ENCODE assay signal across 20 cellular contexts in the genomic region with DNA sequence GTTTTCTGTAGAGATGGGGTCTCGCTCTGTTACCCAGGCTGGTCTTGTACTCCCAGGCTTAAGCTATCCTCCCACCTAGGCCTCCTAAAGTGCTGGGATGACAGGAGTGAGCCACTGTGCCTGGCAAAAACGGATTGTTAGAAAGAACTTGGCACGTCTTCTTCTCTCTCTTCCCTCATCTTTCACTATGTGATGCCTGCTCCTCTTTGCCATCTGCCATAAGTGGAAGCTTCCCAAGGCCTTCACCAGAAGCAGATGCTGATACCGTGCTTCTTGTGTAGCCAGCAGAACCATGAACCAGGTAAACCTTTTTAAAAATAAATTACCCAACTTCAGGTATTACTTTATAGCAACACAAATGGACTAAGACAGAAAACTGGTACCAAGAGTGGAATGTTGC. TPM values are rescaled to one million over a fixed set of nuclear protein-coding genes. Genes with fewer than 3 reads are reported as not detected.
DNase-seq lines count a peak whose midpoint lies in the region; ATAC-seq, FAIRE-seq and TF ChIP-seq lines count a peak whose summit lies in the region.
"Had no signal": no experiment of that assay in that cellular context is flagged by ENCODE, and none has a peak within 500 bp of the region (broad histone marks: within the 10 kb centered on the region; RNA-seq: fewer than 3 reads in every experiment).

No MANE protein-coding gene starts in this region.

- H3K9me3 ChIP-seq in SK-N-SH (no peaks in the 10 kb centered on the region), endothelial cell of umbilical vein (replicated peaks; ENCODE audit: control insufficient read depth, insufficient read depth, low read length) (no peaks in the 10 kb centered on the region), tibial nerve (no peaks in the 10 kb centered on the region)

- H3K4me3 ChIP-seq in SK-N-SH (ENCODE audit: low read depth in 2 of 2, low read length in 1 of 2) (no peak overlapping the region), endothelial cell of umbilical vein (replicated peaks in 1 of 3; ENCODE audit: insufficient read depth in 1 of 3, low read depth in 1 of 3, low read length in 3 of 3) (no peak overlapping the region), tibial nerve (no peak overlapping the region)
- H3K4me3 ChIP-seq: BLaER1 treated with 17β-estradiol and CSF1 and Interleukin-3, amounts not matched to agents 10 nM and 100 nM; GM12878 had no signal

- TF ChIP-seq RAD21 in SK-N-SH (IDR thresholded peaks at IDR 0.05; ENCODE audit: low read length), result no peak

- peaks cover 4% of the 10 kb centered on the region for H3F3A ChIP-seq in SK-N-SH (replicated peaks; ENCODE audit: insufficient read depth)

- H3K4me1 Mint-ChIP-seq in activated T-helper 17 cell treated with anti-CD3 and anti-CD28 coated beads, Interleukin-2, amount 50 U/mL, for 72 hours, result no peaks in the 10 kb centered on the region
- H3K4me1 Mint-ChIP-seq: H9 had no signal

- H3K27ac ChIP-seq in SK-N-SH (ENCODE audit: low read depth in 2 of 2, low read length in 1 of 2) (no peak overlapping the region), endothelial cell of umbilical vein (ENCODE audit: insufficient read depth, low read depth, low read length) (no peak overlapping the region), tibial nerve (no peak overlapping the region)
- H3K27ac ChIP-seq: BLaER1 treated with 17β-estradiol and CSF1 and Interleukin-3, amounts not matched to agents 10 nM and 100 nM had no signal

- TF ChIP-seq POLR2A in endothelial cell of umbilical vein (IDR thresholded peaks at IDR 0.05; ENCODE audit: low read depth, low read length) (no peak), tibial nerve (IDR thresholded peaks at IDR 0.05) (no peak)

- H3K79me2 ChIP-seq in SK-N-SH (ENCODE audit: insufficient read depth) (no peaks in the 10 kb centered on the region), endothelial cell of umbilical vein (ENCODE audit: control insufficient read depth, insufficient read depth, low read length) (no peaks in the 10 kb centered on the region)

- peaks cover 16% of the 10 kb centered on the region for H3K36me3 Mint-ChIP-seq in activated T-helper 17 cell treated with anti-CD3 and anti-CD28 coated beads, Interleukin-2, amount 50 U/mL, for 72 hours (ENCODE audit: low read depth)
- H3K36me3 Mint-ChIP-seq: CD8-positive, alpha-beta T cell; IgD-negative memory B cell had no signal

- H2AFZ ChIP-seq in SK-N-SH (ENCODE audit: low read depth) (peak overlapping the region; percentile 65; the same call in 1 of the 2 replicates), endothelial cell of umbilical vein (ENCODE audit: low read depth, low read length) (no peak overlapping the region)

- H3K36me3 ChIP-seq in SK-N-SH (replicated peaks in 1 of 2; ENCODE audit: control insufficient read depth in 1 of 2, insufficient read depth in 2 of 2, low read length in 1 of 2), result no peaks in the 10 kb centered on the region
- no peaks in the 10 kb centered on the region for H3K36me3 ChIP-seq in endothelial cell of umbilical vein (ENCODE audit: control insufficient read depth in 2 of 2, extremely low read depth in 1 of 2, insufficient read depth in 2 of 2, low read length in 2 of 2)
- H3K36me3 ChIP-seq in tibial nerve, result no peaks in the 10 kb centered on the region
- H3K36me3 ChIP-seq: BLaER1 treated with 17β-estradiol and CSF1 and Interleukin-3, amounts not matched to agents 10 nM and 100 nM had no signal

- TF ChIP-seq EP300 in SK-N-SH (IDR thresholded peaks at IDR 0.05; ENCODE audit: borderline replicate concordance in 1 of 2, low read depth in 1 of 2, low read length in 1 of 2) (no peak), tibial nerve (IDR thresholded peaks at IDR 0.05) (no peak)

- DNase-seq in SK-N-SH (no peak), Ammon's horn (ENCODE audit: low spot score) (peak; percentile 2), endothelial cell of umbilical vein (ENCODE audit: low read depth, low spot score) (no peak), NCI-H146 treated with DMSO at 0.1 percent for 48 hours (lab: John Stamatoyannopoulos, UW; ENCODE audit: unreplicated experiment) (no peak), tibial nerve (ENCODE audit: low spot score in 2 of 2) (no peak)
- DNase-seq: 8988T; CD8-positive, alpha-beta T cell; COR-L47; DMS79 treated with DMSO at 0.1 percent for 48 hours; H9 had no signal

- no peaks in the 10 kb centered on the region for H3K4me1 ChIP-seq in SK-N-SH (ENCODE audit: control insufficient read depth in 1 of 2, insufficient read depth in 2 of 2, low read depth in 1 of 2, low read length in 1 of 2)
- H3K4me1 ChIP-seq in endothelial cell of umbilical vein (ENCODE audit: control insufficient read depth, extremely low read depth, insufficient read depth, low read length), result no peaks in the 10 kb centered on the region
- H3K4me1 ChIP-seq in tibial nerve, result no peaks in the 10 kb centered on the region

- WGBS in SK-N-SH (ENCODE audit: low lambda C conversion rate), result 52% methylated on average over 4 of the region's 4 CpGs
- 80 to 95% methylated on average over 4 of the region's 4 CpGs for WGBS in tibial nerve, 2 donors

- peak; percentile 50 for FAIRE-seq in endothelial cell of umbilical vein (lab: Jason Lieb, UNC)
- FAIRE-seq: D721Med, GM12878, H1, HTR-8/SVneo had no signal

- TF ChIP-seq CTCF in SK-N-SH (IDR thresholded peaks at IDR 0.05), result no peak
- TF ChIP-seq CTCF in endothelial cell of umbilical vein (IDR thresholded peaks at IDR 0.05; ENCODE audit: extremely low read depth in 1 of 2, insufficient read depth in 1 of 2, low read depth in 1 of 2, low read length in 2 of 2), result no peak
- TF ChIP-seq CTCF in tibial nerve (IDR thresholded peaks at IDR 0.05), result no peak

- BruUV-seq in endothelial cell of umbilical vein (replicated peaks; lab: Mats Ljungman, UMichigan), result no TSS peak

- no peaks in the 10 kb centered on the region for H3K27me3 Mint-ChIP-seq in activated T-helper 17 cell treated with anti-CD3 and anti-CD28 coated beads, Interleukin-2, amount 50 U/mL, for 72 hours
- H3K27me3 Mint-ChIP-seq: B cell, IgD-negative memory B cell had no signal

- intact Hi-C loops in endothelial cell of umbilical vein (cut with micrococcal nuclease), result no loop called here

- dilution Hi-C loops in endothelial cell of umbilical vein (cut with MboI; ENCODE audit: extremely low pct_ligation_motif_present, low sequenced_read_pairs), result no loop called here

- no peaks in the 10 kb centered on the region for H3K9me3 Mint-ChIP-seq in activated T-helper 17 cell treated with anti-CD3 and anti-CD28 coated beads, Interleukin-2, amount 50 U/mL, for 72 hours
- H3K9me3 Mint-ChIP-seq: CD8-positive, alpha-beta T cell; IgD-negative memory B cell had no signal

- H3K9ac ChIP-seq in SK-N-SH, result no peak overlapping the region
- H3K9ac ChIP-seq in endothelial cell of umbilical vein (replicated peaks; ENCODE audit: extremely low read depth, insufficient read depth, low read length), result no peak overlapping the region
- H3K9ac ChIP-seq: BLaER1 treated with 17β-estradiol and CSF1 and Interleukin-3, amounts not matched to agents 10 nM and 100 nM had no signal

- no peaks in the 10 kb centered on the region for H3K9me2 ChIP-seq in SK-N-SH

- peak overlapping the region; percentile 74 for H3K27ac Mint-ChIP-seq in activated T-helper 17 cell treated with anti-CD3 and anti-CD28 coated beads, Interleukin-2, amount 50 U/mL, for 72 hours
- H3K27ac Mint-ChIP-seq: B cell; CD8-positive, alpha-beta T cell; H9 had no signal

- H3K4me3 Mint-ChIP-seq in activated T-helper 17 cell treated with anti-CD3 and anti-CD28 coated beads, Interleukin-2, amount 50 U/mL, for 72 hours, result no peak overlapping the region
- H3K4me3 Mint-ChIP-seq: B cell; CD8-positive, alpha-beta T cell; H9; IgD-negative memory B cell had no signal

- no peaks in the 10 kb centered on the region for H3K9me1 ChIP-seq in endothelial cell of umbilical vein (replicated peaks; ENCODE audit: control insufficient read depth, extremely low read depth, insufficient read depth, low read length)

- H4K20me1 ChIP-seq in SK-N-SH (ENCODE audit: insufficient read depth), result no peaks in the 10 kb centered on the region
- no peaks in the 10 kb centered on the region for H4K20me1 ChIP-seq in endothelial cell of umbilical vein (replicated peaks; ENCODE audit: control insufficient read depth, extremely low read depth, insufficient read depth, low read length)
- H4K20me1 ChIP-seq: BLaER1 treated with 17β-estradiol and CSF1 and Interleukin-3, amounts not matched to agents 10 nM and 100 nM had no signal

- CTCF ChIA-PET in SK-N-SH (lab: Yijun Ruan, JAX), result no interaction called here
- CTCF ChIA-PET in endothelial cell of umbilical vein (lab: Charles Lee), result no interaction called here

- H3K4me2 ChIP-seq in SK-N-SH (no peak overlapping the region), endothelial cell of umbilical vein (ENCODE audit: insufficient read depth, low read length) (no peak overlapping the region)

- H3K27me3 ChIP-seq in SK-N-SH (ENCODE audit: insufficient read depth) (no peaks in the 10 kb centered on the region; the same call in 1 of the 2 replicates), endothelial cell of umbilical vein (ENCODE audit: control insufficient read depth in 2 of 2, insufficient read depth in 2 of 2, low read length in 2 of 2) (no peaks in the 10 kb centered on the region), tibial nerve (no peaks in the 10 kb centered on the region)

- POLR2A ChIA-PET in SK-N-SH (lab: Yijun Ruan, JAX), result no interaction called here
- POLR2A ChIA-PET in endothelial cell of umbilical vein (lab: Charles Lee), result no interaction called here

- ATAC-seq in SK-N-SH treated with all-trans-retinoic acid at 6 μM for 48 hours, result no peak
- ATAC-seq in activated T-helper 17 cell treated with anti-CD3 and anti-CD28 coated beads, Interleukin-2, amount 50 U/mL, for 72 hours (replicated peaks), result no peak
- ATAC-seq in GM19467 (IDR thresholded peaks at IDR 0.05; ENCODE audit: unreplicated experiment), result no peak
- ATAC-seq: CD8-positive, alpha-beta T cell; GM12878 had no signal

TF ChIP-seq in SK-N-SH, 30 proteins besides CTCF, POLR2A, EP300 and RAD21 (continues in another document):
- no peak for TF ChIP-seq SMC3 (IDR thresholded peaks at IDR 0.05; ENCODE audit: low read depth, low read length)

TF ChIP-seq in SK-N-SH treated with all-trans-retinoic acid at 6 μM for 48 hours, 23 proteins besides CTCF, POLR2A, EP300 and RAD21 (continues in another document):
- TF ChIP-seq CSDC2 (CRISPR knock-in tag; IDR thresholded peaks at IDR 0.05), result no peak

RNA-seq across cellular contexts. Expression of gene HUWE1, which starts 36.9 kb away (rescaled TPM):
- 39.1 and 43.4 TPM in 2 replicates for polyA plus RNA-seq in SK-N-SH (2012; rRNA removed)
- polyA plus RNA-seq in SK-N-SH (2012; cell fraction: cytosol; rRNA removed), result 25.3 and 32.6 TPM in 2 replicates
- 80.8 and 135 TPM in 2 replicates for polyA plus RNA-seq in SK-N-SH (2012; cell fraction: nucleus; rRNA removed)
- 100 to 1,000 TPM; 455 to 608 TPM for total RNA-seq in activated T-helper 17 cell treated with anti-CD3 and anti-CD28 coated beads, Interleukin-2, amount 50 U/mL, for 72 hours
- 193 and 210 TPM in 2 replicates for total RNA-seq in endothelial cell of umbilical vein
- 66.6 and 81.8 TPM in 2 replicates for polyA plus RNA-seq in endothelial cell of umbilical vein
- 72.3 TPM in 2 replicates for polyA plus RNA-seq in endothelial cell of umbilical vein (2011; cell fraction: cytosol; rRNA removed)
- polyA plus RNA-seq in endothelial cell of umbilical vein (2011; cell fraction: nucleus; rRNA removed), result 207 and 232 TPM in 2 replicates
- 107 and 113 TPM in 2 replicates for polyA plus RNA-seq in endothelial cell of umbilical vein (2012)
- 367 and 452 TPM in 2 replicates for polyA minus RNA-seq in endothelial cell of umbilical vein
- polyA minus RNA-seq in endothelial cell of umbilical vein (2011; cell fraction: cytosol; rRNA and poly(A)+ RNA removed), result 244 TPM
- polyA minus RNA-seq in endothelial cell of umbilical vein (2011; cell fraction: nucleus; rRNA and poly(A)+ RNA removed), result 265 and 410 TPM in 2 replicates
- total RNA-seq in tibial nerve, result 100 to 1,000 TPM; 104 to 141 (median 119) TPM
